In the genomic region with DNA sequence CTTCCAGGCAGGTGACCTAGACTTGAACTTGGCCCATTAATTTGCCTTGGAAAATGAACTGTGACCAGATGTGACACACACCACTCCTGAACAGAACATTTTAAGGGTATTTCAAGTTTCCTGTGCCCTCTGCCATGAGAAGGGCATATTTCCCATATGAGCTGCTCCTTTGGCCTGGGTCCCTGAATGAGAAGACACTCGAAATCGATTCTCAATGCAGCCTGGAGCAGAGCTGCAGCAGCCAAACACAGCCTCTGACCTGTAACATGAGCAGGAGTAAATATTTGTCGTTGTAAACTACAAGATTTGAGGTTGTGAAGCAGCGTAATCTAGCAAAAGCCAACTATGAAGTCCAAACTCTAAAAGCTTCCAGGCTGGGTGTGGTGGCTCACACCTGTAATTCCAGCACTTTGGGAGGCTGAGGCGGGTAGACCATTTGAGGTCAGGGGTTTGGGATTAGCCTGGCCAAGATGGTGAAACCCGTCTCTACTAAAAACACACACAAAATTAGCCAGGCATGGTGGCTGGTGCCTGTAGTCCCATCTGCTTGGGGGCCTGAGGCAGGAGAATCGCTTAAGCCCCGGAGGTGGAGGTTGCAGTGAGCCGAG, we compare ENCODE assay signal across 24 cellular contexts.
"Had no signal": no experiment of that assay in that cellular context is flagged by ENCODE, and none has a peak within 500 bp of the region (broad histone marks: within the 10 kb centered on the region; RNA-seq: fewer than 3 reads in every experiment).

No MANE protein-coding gene starts in this region.

- FAIRE-seq: islet of Langerhans, small intestine had no signal

- DNase-seq: activated CD4-positive, alpha-beta T cell treated with anti-CD3 and anti-CD28 coated beads for 1 hour; activated CD4-positive, alpha-beta T cell treated with anti-CD3 and anti-CD28 coated beads, Interleukin-2, amount 50 U/mL, for 48 hours; activated effector memory CD4-positive, alpha-beta T cell treated with Interleukin-2 at 50 U/mL for 16 hours; activated T-cell treated with anti-CD3 and anti-CD28 coated beads, Interleukin-2, amount 50 U/mL, for 4 hours; adrenal gland; heart right ventricle; left ventricle myocardium inferior; naive thymus-derived CD8-positive, alpha-beta T cell; posterior cingulate gyrus; small intestine; stimulated activated CD4-positive, alpha-beta T cell treated with anti-CD3 and anti-CD28 coated beads, Interleukin-4, amount 100 ng/mL, for 24 hours; stimulated activated CD8-positive, alpha-beta memory T cell treated with anti-CD3 and anti-CD28 coated beads, Interleukin-4, amount 100 ng/mL, for 48 hours; stimulated activated naive CD4-positive, alpha-beta T cell treated with Interleukin-2 at 50 U/mL for 16 hours; T-helper 9 cell had no signal

- H3K9me3 ChIP-seq: adrenal gland, gastroesophageal sphincter, heart right ventricle, left ventricle myocardium inferior, neutrophil, right atrium auricular region, suprapubic skin had no signal

- H3K36me3 ChIP-seq: adrenal gland, cardiac muscle cell, gastroesophageal sphincter, heart right ventricle, left ventricle myocardium inferior, neutrophil, right atrium auricular region, suprapubic skin had no signal

- H3K4me1 Mint-ChIP-seq: activated naive CD4-positive, alpha-beta T cell treated with anti-CD3 and anti-CD28 coated beads, Interleukin-2, amount 50 U/mL, for 24 hours had no signal

- H3K9me3 Mint-ChIP-seq: activated naive CD4-positive, alpha-beta T cell treated with anti-CD3 and anti-CD28 coated beads, Interleukin-2, amount 50 U/mL, for 24 hours; activated T-cell treated with anti-CD3 and anti-CD28 coated beads, Interleukin-2, amount 50 U/mL, for 4 hours; memory B cell; naive thymus-derived CD8-positive, alpha-beta T cell; type B pancreatic cell had no signal

- H3K4me3 ChIP-seq: adrenal gland, cardiac muscle cell, gastroesophageal sphincter, heart right ventricle, left ventricle myocardium inferior, right atrium auricular region, suprapubic skin had no signal

- H3K4me1 ChIP-seq: adrenal gland, heart right ventricle, left ventricle myocardium inferior, right atrium auricular region, suprapubic skin had no signal

- H3K36me3 Mint-ChIP-seq: activated naive CD4-positive, alpha-beta T cell treated with anti-CD3 and anti-CD28 coated beads, Interleukin-2, amount 50 U/mL, for 24 hours; memory B cell; naive thymus-derived CD8-positive, alpha-beta T cell; type B pancreatic cell had no signal

- H3K27ac ChIP-seq: adrenal gland, cardiac muscle cell, epithelial cell of prostate, gastroesophageal sphincter, heart right ventricle, left ventricle myocardium inferior, neutrophil, right atrium auricular region, suprapubic skin had no signal

- H3K27ac Mint-ChIP-seq: activated naive CD4-positive, alpha-beta T cell treated with anti-CD3 and anti-CD28 coated beads, Interleukin-2, amount 50 U/mL, for 24 hours; memory B cell; type B pancreatic cell had no signal

- ATAC-seq: activated T-cell treated with anti-CD3 and anti-CD28 coated beads, Interleukin-2, amount 50 U/mL, for 4 hours; gastroesophageal sphincter; heart right ventricle; naive thymus-derived CD8-positive, alpha-beta T cell had no signal

- H3K27me3 ChIP-seq: adrenal gland, cardiac muscle cell, gastroesophageal sphincter, heart right ventricle, neutrophil, right atrium auricular region, suprapubic skin had no signal

- H3K27me3 Mint-ChIP-seq: activated naive CD4-positive, alpha-beta T cell treated with anti-CD3 and anti-CD28 coated beads, Interleukin-2, amount 50 U/mL, for 24 hours; memory B cell; naive thymus-derived CD8-positive, alpha-beta T cell; type B pancreatic cell had no signal

- H3K4me3 Mint-ChIP-seq: activated naive CD4-positive, alpha-beta T cell treated with anti-CD3 and anti-CD28 coated beads, Interleukin-2, amount 50 U/mL, for 24 hours; activated T-cell treated with anti-CD3 and anti-CD28 coated beads, Interleukin-2, amount 50 U/mL, for 4 hours; memory B cell; naive thymus-derived CD8-positive, alpha-beta T cell; type B pancreatic cell had no signal
